In the genomic region with DNA sequence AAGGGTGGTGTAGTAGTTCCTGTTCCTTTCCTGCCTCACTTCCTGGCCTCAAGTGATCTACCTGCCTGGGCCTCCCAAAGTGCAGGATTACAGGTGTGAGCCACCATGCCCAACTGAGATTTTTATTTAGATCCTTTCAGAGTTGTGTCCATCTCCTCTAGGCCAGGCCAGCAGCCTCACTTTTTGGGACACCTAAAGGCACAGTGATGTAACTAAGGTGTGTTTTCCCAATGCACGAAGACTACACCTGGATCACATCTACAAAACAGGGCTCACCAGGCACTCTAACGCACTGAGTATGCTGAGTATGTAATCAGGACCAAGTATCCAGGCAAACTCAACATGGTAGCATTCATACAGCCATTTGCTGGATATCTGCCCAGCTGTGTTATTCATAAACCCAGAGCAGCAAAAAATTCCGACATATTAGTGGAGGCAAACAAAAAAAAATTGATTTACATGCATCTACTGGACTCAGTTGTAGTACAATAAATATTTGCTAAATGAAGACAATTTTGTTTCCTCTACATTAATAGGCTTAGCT, we compare ENCODE assay signal across 9 cellular contexts. TPM values are rescaled to one million over a fixed set of nuclear protein-coding genes. Genes with fewer than 3 reads are reported as not detected.
A peak's percentile ranks its signal among the peaks of the same experiment; 100 is the strongest.
DNase-seq lines count a peak whose midpoint lies in the region; ATAC-seq and TF ChIP-seq lines count a peak whose summit lies in the region.
"Had no signal": no experiment of that assay in that cellular context is flagged by ENCODE, and none has a peak within 500 bp of the region (broad histone marks: within the 10 kb centered on the region; RNA-seq: fewer than 3 reads in every experiment).

No MANE protein-coding gene starts in this region.

- DNase-seq in AG10803 (ENCODE audit: low read depth) = peak; percentile 72
- DNase-seq in Karpas-422 = no peak
- DNase-seq in cardiac fibroblast (ENCODE audit: low read depth in 2 of 2) = peak; percentile 66 to 92
- no peak for DNase-seq in naive thymus-derived CD4-positive, alpha-beta T cell
- no peak for DNase-seq in A673 (ENCODE audit: low spot score)
- no peak for DNase-seq in PC-9
- DNase-seq: activated CD4-positive, alpha-beta T cell treated with anti-CD3 and anti-CD28 coated beads, Interleukin-2, amount 50 U/mL, for 4 hours had no signal

- peaks cover 57 to 85% (median 76%) of the 10 kb centered on the region in 7 donors for H3K4me1 Mint-ChIP-seq in naive thymus-derived CD4-positive, alpha-beta T cell

- POLR2A ChIA-PET in naive thymus-derived CD4-positive, alpha-beta T cell (lab: Charles Lee) = interaction anchor here (0.7 to 14.4 kb wide), 7 partner anchors 11 to 269 kb away, joined by 3 to 335 read pairs (median 4); no protein-coding TSS in a partner anchor
- POLR2A ChIA-PET in A673 (lab: Charles Lee; ENCODE audit: low non-redundant PET) (no interaction called here), PC-9 (lab: Charles Lee; ENCODE audit: unreplicated experiment) (no interaction called here)

- no TSS peak for BruUV-seq in A673 (replicated peaks; lab: Mats Ljungman, UMichigan)
- BruUV-seq in PC-9 (replicated peaks; lab: Mats Ljungman, UMichigan) = no TSS peak

- H3K4me3 ChIP-seq in AG10803 (ENCODE audit: low read length) (no peak overlapping the region), Karpas-422 (ENCODE audit: low read length) (no peak overlapping the region), cardiac fibroblast (replicated peaks in 1 of 2; ENCODE audit: low read depth in 2 of 2, low read length in 2 of 2) (no peak overlapping the region), A673 (ENCODE audit: low read depth, low read length, poor library complexity, severe bottlenecking) (no peak overlapping the region), PC-9 (no peak overlapping the region)
- H3K4me3 ChIP-seq in naive thymus-derived CD4-positive, alpha-beta T cell (ENCODE audit: low read length) = peak overlapping the region; percentile 69

- TF ChIP-seq CTCF in AG10803 (conservative IDR thresholded peaks at IDR 0.05; ENCODE audit: low read length) (no peak), cardiac fibroblast (IDR thresholded peaks at IDR 0.05; ENCODE audit: low read depth, low read length) (no peak), A673 (conservative IDR thresholded peaks at IDR 0.05; ENCODE audit: low read depth, low read length) (no peak), PC-9 (conservative IDR thresholded peaks at IDR 0.05) (no peak)

- H3K9me3 Mint-ChIP-seq in naive thymus-derived CD4-positive, alpha-beta T cell = no peaks in the 10 kb centered on the region

- no peak overlapping the region for H3K9ac ChIP-seq in Karpas-422 (ENCODE audit: low read length)

- H3K9me2 ChIP-seq in Karpas-422 (replicated peaks; ENCODE audit: insufficient read depth, low read length) (no peaks in the 10 kb centered on the region), PC-9 (ENCODE audit: insufficient read depth) (no peaks in the 10 kb centered on the region)

- CTCF ChIA-PET in naive thymus-derived CD4-positive, alpha-beta T cell (lab: Charles Lee) = interaction anchor here (0.6 to 2.5 kb wide), 8 partner anchors 8 to 267 kb away, joined by 3 to 17 read pairs (median 3); no protein-coding TSS in a partner anchor
- CTCF ChIA-PET in A673 (lab: Charles Lee) = no interaction called here
- CTCF ChIA-PET in PC-9 (lab: Charles Lee) = no interaction called here

- H3K27ac ChIP-seq in Karpas-422 (ENCODE audit: low read length) (no peak overlapping the region), A673 (ENCODE audit: low read depth, low read length, poor library complexity, severe bottlenecking) (no peak overlapping the region), PC-9 (no peak overlapping the region)
- peak overlapping the region; percentile 76 for H3K27ac ChIP-seq in naive thymus-derived CD4-positive, alpha-beta T cell (ENCODE audit: low read depth, low read length)

- peaks cover 14% of the 10 kb centered on the region for H3F3A ChIP-seq in PC-9 (ENCODE audit: insufficient read depth, low read depth)

- H3K4me3 Mint-ChIP-seq in naive thymus-derived CD4-positive, alpha-beta T cell = peak overlapping the region; percentile 34 to 94 (median 84)

- H3K27me3 ChIP-seq in Karpas-422 (ENCODE audit: low read length) (no peaks in the 10 kb centered on the region), A673 (replicated peaks; ENCODE audit: insufficient read depth, low read depth, low read length, poor library complexity) (no peaks in the 10 kb centered on the region), PC-9 (ENCODE audit: insufficient read depth, low read depth) (no peaks in the 10 kb centered on the region)
- no peaks in the 10 kb centered on the region for H3K27me3 ChIP-seq in naive thymus-derived CD4-positive, alpha-beta T cell (ENCODE audit: control insufficient read depth in 2 of 2, insufficient read depth in 2 of 2, low read length in 2 of 2)

- peaks cover 0 to 37% (median 18%) of the 10 kb centered on the region in 5 donors for H3K36me3 Mint-ChIP-seq in naive thymus-derived CD4-positive, alpha-beta T cell

- H2AFZ ChIP-seq in Karpas-422 (ENCODE audit: low read length) = no peak overlapping the region
- no peak overlapping the region for H2AFZ ChIP-seq in PC-9

- H4K20me1 ChIP-seq in Karpas-422 (ENCODE audit: insufficient read depth, low read depth, low read length) (peaks cover 41% of the 10 kb centered on the region), PC-9 (ENCODE audit: insufficient read depth) (no peaks in the 10 kb centered on the region)

- no peaks in the 10 kb centered on the region for H3K27me3 Mint-ChIP-seq in naive thymus-derived CD4-positive, alpha-beta T cell

- H3K9me3 ChIP-seq in Karpas-422 (ENCODE audit: low read length) = no peaks in the 10 kb centered on the region
- H3K9me3 ChIP-seq in naive thymus-derived CD4-positive, alpha-beta T cell (ENCODE audit: control insufficient read depth in 2 of 3, low read length in 3 of 3) = no peaks in the 10 kb centered on the region
- no peaks in the 10 kb centered on the region for H3K9me3 ChIP-seq in A673 (ENCODE audit: low read depth, low read length, poor library complexity, severe bottlenecking)
- no peaks in the 10 kb centered on the region for H3K9me3 ChIP-seq in PC-9 (ENCODE audit: insufficient read depth, low read depth)

- H3K4me1 ChIP-seq in Karpas-422 (ENCODE audit: low read length) (peaks cover 30% of the 10 kb centered on the region), A673 (ENCODE audit: insufficient read depth, low read length, poor library complexity, severe bottlenecking) (peaks cover 55% of the 10 kb centered on the region), PC-9 (replicated peaks; ENCODE audit: insufficient read depth) (peaks cover 37% of the 10 kb centered on the region)
- H3K4me1 ChIP-seq in naive thymus-derived CD4-positive, alpha-beta T cell (ENCODE audit: control insufficient read depth in 2 of 2, insufficient read depth in 2 of 2, low read length in 2 of 2) = peaks cover 51 to 57% of the 10 kb centered on the region in 2 donors

- intact Hi-C loops in naive thymus-derived CD4-positive, alpha-beta T cell (cut with micrococcal nuclease) = no loop called here
- intact Hi-C loops in A673 (cut with micrococcal nuclease; ENCODE audit: unreplicated experiment) = no loop called here
- intact Hi-C loops in PC-9 (cut with micrococcal nuclease; ENCODE audit: unreplicated experiment) = no loop called here

- H3K27ac Mint-ChIP-seq in naive thymus-derived CD4-positive, alpha-beta T cell = peak overlapping the region; percentile 88 to 98 (median 94)

- H3K79me2 ChIP-seq in Karpas-422 (ENCODE audit: low read length) (no peaks in the 10 kb centered on the region; the same call in 1 of the 2 replicates), PC-9 (ENCODE audit: low read depth) (peaks cover 53% of the 10 kb centered on the region)

- H3K36me3 ChIP-seq in Karpas-422 (ENCODE audit: insufficient read depth, low read length) (no peaks in the 10 kb centered on the region), A673 (ENCODE audit: insufficient read depth, low read length, poor library complexity, severe bottlenecking) (no peaks in the 10 kb centered on the region), PC-9 (ENCODE audit: low read depth) (no peaks in the 10 kb centered on the region)
- H3K36me3 ChIP-seq in naive thymus-derived CD4-positive, alpha-beta T cell (ENCODE audit: control insufficient read depth in 2 of 3, insufficient read depth in 3 of 3, low read length in 3 of 3) = no peaks in the 10 kb centered on the region

- peak overlapping the region; percentile 64 for H3K4me2 ChIP-seq in Karpas-422 (ENCODE audit: low read depth, low read length, poor library complexity, severe bottlenecking)
- no peak overlapping the region for H3K4me2 ChIP-seq in PC-9

- ATAC-seq in naive thymus-derived CD4-positive, alpha-beta T cell = no peak
- ATAC-seq in HG03469 (IDR thresholded peaks at IDR 0.05; ENCODE audit: unreplicated experiment) = no peak
- ATAC-seq in HG03280 (IDR thresholded peaks at IDR 0.05; ENCODE audit: unreplicated experiment) = no peak

RNA-seq across cellular contexts. Expression of gene LPIN2, which starts 33.8 kb away (rescaled TPM):
- 8.5 and 13.7 TPM in 2 replicates for total RNA-seq in Karpas-422 (2014; rRNA removed; shearing (Covaris generic); ENCODE audit: low replicate concordance)
- 100 to 1,000 TPM in 1 of 5 experiments, 10 to 100 TPM in 4; 58.8 to 133 (median 73.6) TPM for total RNA-seq in naive thymus-derived CD4-positive, alpha-beta T cell
- 10 to 100 TPM; 63.7 to 73.1 TPM for polyA plus RNA-seq in naive thymus-derived CD4-positive, alpha-beta T cell
- total RNA-seq in A673 (2021) = 22.5 and 24.0 TPM in 2 replicates
- 13.3 and 15.0 TPM in 2 replicates for total RNA-seq in PC-9 (2021)

Comparison
In these comparisons a context has a peak if more than half of its experiments do, and no peak if none do; other contexts are left out.
1. DNase-seq: peak in AG10803 (single experiment) and cardiac fibroblast (2 of 2); none in Karpas-422 (single experiment), naive thymus-derived CD4-positive, alpha-beta T cell (0 of 9), A673 (single experiment) and PC-9 (0 of 2).